Comparison of ENCODE assay signal across 8 cellular contexts in genomic region chr6:3251462-3252314, GRCh38. TPM values are rescaled to one million over a fixed set of nuclear protein-coding genes. Genes with fewer than 3 reads are reported as not detected.
A peak's percentile ranks its signal among the peaks of the same experiment; 100 is the strongest.
DNase-seq lines count a peak whose midpoint lies in the region; ATAC-seq, FAIRE-seq and TF ChIP-seq lines count a peak whose summit lies in the region.

No MANE protein-coding gene starts in this region.

- H3K9me3 Mint-ChIP-seq in activated naive CD4-positive, alpha-beta T cell treated with anti-CD3 and anti-CD28 coated beads, Interleukin-2, amount 50 U/mL, for 72 hours, result peaks cover 0 to 7% of the 10 kb centered on the region in 2 donors

- H3K27ac Mint-ChIP-seq in activated naive CD4-positive, alpha-beta T cell treated with anti-CD3 and anti-CD28 coated beads, Interleukin-2, amount 50 U/mL, for 72 hours, result no peak overlapping the region

- TF ChIP-seq CTCF in D721Med (IDR thresholded peaks at IDR 0.05; ENCODE audit: insufficient read depth, missing control alignments), result peak; percentile 95
- peak; percentile 99 for TF ChIP-seq CTCF in psoas muscle (IDR thresholded peaks at IDR 0.05)

- no peaks in the 10 kb centered on the region for H3K9me3 ChIP-seq in psoas muscle

- no peaks in the 10 kb centered on the region for H3K36me3 ChIP-seq in psoas muscle (ENCODE audit: insufficient read depth in 1 of 2, low read depth in 1 of 2)

- H3K27me3 ChIP-seq in psoas muscle (ENCODE audit: insufficient read depth in 3 of 3, low read length in 2 of 3), result peaks cover 0 to 30% (median 7%) of the 10 kb centered on the region in 3 donors

- no peak overlapping the region for H3K27ac ChIP-seq in psoas muscle

- peaks cover 4% of the 10 kb centered on the region for H3K4me1 ChIP-seq in psoas muscle

- 34 to 41% (median 36%) methylated on average over 20 of the region's 20 CpGs for WGBS in psoas muscle, 3 donors

- H3K4me3 ChIP-seq in psoas muscle, result peak overlapping the region; percentile 39

- DNase-seq in D721Med (ENCODE audit: insufficient read length, low spot score) (peak; percentile 94), GOT3 (lab: John Stamatoyannopoulos, UW) (peak; percentile 48), NCI-H1092 treated with DMSO at 0.1 percent for 48 hours (lab: John Stamatoyannopoulos, UW) (peak; percentile 38), SKM-1 (lab: John Stamatoyannopoulos, UW; ENCODE audit: unreplicated experiment) (peak; percentile 64), head of caudate nucleus (peak; percentile 60 to 95 (median 88)), psoas muscle (peak; percentile 82 to 90), ureter (ENCODE audit: low spot score) (peak; percentile 88)
- peak; percentile 72 to 83 for DNase-seq in activated naive CD4-positive, alpha-beta T cell treated with anti-CD3 and anti-CD28 coated beads, Interleukin-2, amount 50 U/mL, for 72 hours (ENCODE audit: low spot score in 2 of 2)

- intact Hi-C loops in head of caudate nucleus (cut with DNase I), result loop anchor here (2.0 to 10.0 kb wide), 2 partner anchors 125 to 257 kb away; partner anchors contain the start of gene NQO2
- intact Hi-C loops in psoas muscle (cut with DNase I), result loop anchor here (1.0 to 5.0 kb wide), 4 partner anchors 124 to 259 kb away; no protein-coding TSS in a partner anchor

- H3K36me3 Mint-ChIP-seq in activated naive CD4-positive, alpha-beta T cell treated with anti-CD3 and anti-CD28 coated beads, Interleukin-2, amount 50 U/mL, for 72 hours, result peaks cover 0 to 6% of the 10 kb centered on the region in 2 donors

- no peak for FAIRE-seq in D721Med (lab: Jason Lieb, UNC)

- ATAC-seq in activated naive CD4-positive, alpha-beta T cell treated with anti-CD3 and anti-CD28 coated beads, Interleukin-2, amount 50 U/mL, for 72 hours, result peak; percentile 90 to 93
- peak; percentile 73 to 91 (median 86) for ATAC-seq in psoas muscle

RNA-seq across cellular contexts. Expression of gene PSMG4, which starts 7.1 kb away (rescaled TPM):
- 10 to 100 TPM; 14.6 to 37.7 TPM for total RNA-seq in activated naive CD4-positive, alpha-beta T cell treated with anti-CD3 and anti-CD28 coated beads, Interleukin-2, amount 50 U/mL, for 72 hours
- total RNA-seq in psoas muscle, result 10 to 100 TPM; 19.7 to 26.8 (median 22.0) TPM
- polyA plus RNA-seq in psoas muscle, result 10 to 100 TPM; 18.6 to 31.3 (median 26.2) TPM
- 38.9 TPM for total RNA-seq in ureter

RNA-seq across cellular contexts. Expression of gene TUBB2B, which starts 24.2 kb away (rescaled TPM):
- under 1 TPM in 1 of 2 donors, not detected in 1; 0.43 TPM for total RNA-seq in activated naive CD4-positive, alpha-beta T cell treated with anti-CD3 and anti-CD28 coated beads, Interleukin-2, amount 50 U/mL, for 72 hours
- total RNA-seq in psoas muscle (1 to 10 TPM; 1.1 to 4.4 (median 3.1) TPM), ureter (2.8 TPM)
- polyA plus RNA-seq in psoas muscle, result 1 to 10 TPM; 3.3 to 5.7 (median 3.4) TPM

Comparison
In these comparisons a context has a peak if more than half of its experiments do, and no peak if none do; other contexts are left out.
1. DNase-seq: peak in every context shown above with its lines; median percentile 94 in D721Med; 88 in head of caudate nucleus; 88 in ureter; 86 in psoas muscle; 78 in activated naive CD4-positive, alpha-beta T cell treated with anti-CD3 and anti-CD28 coated beads, Interleukin-2, amount 50 U/mL, for 72 hours; 64 in SKM-1; 48 in GOT3; 38 in NCI-H1092 treated with DMSO at 0.1 percent for 48 hours.